20 cellular contexts compared by ENCODE assay signal in genomic region chr12:101942206-101942605, GRCh38.
DNase-seq lines count a peak whose midpoint lies in the region; ATAC-seq lines count a peak whose summit lies in the region.
"Had no signal": no experiment of that assay in that cellular context is flagged by ENCODE, and none has a peak within 500 bp of the region (broad histone marks: within the 10 kb centered on the region; RNA-seq: fewer than 3 reads in every experiment).

No MANE protein-coding gene starts in this region.

- H3F3A ChIP-seq in GM23248 (ENCODE audit: insufficient read depth), result peaks cover 34% of the 10 kb centered on the region

- no peaks in the 10 kb centered on the region for H3K27me3 Mint-ChIP-seq in stimulated activated memory B cell treated with anti-CD40 and anti-IgM and Interleukin-4, amounts not matched to agents 10 μg/mL and 1 μg/mL and 100 μg/mL, for 72 hours

- no peaks in the 10 kb centered on the region for H3K36me3 ChIP-seq in GM23248 (ENCODE audit: low read depth)
- no peaks in the 10 kb centered on the region for H3K36me3 ChIP-seq in adipocyte (ENCODE audit: control insufficient read depth, insufficient read depth, low read length, severe bottlenecking)
- H3K36me3 ChIP-seq in muscle layer of duodenum (ENCODE audit: control insufficient read depth in 1 of 2, insufficient read depth in 2 of 2, low read length in 2 of 2), result no peaks in the 10 kb centered on the region

- H3K27me3 ChIP-seq in GM23248 (replicated peaks; ENCODE audit: insufficient read depth), result no peaks in the 10 kb centered on the region
- H3K27me3 ChIP-seq in adipocyte (replicated peaks; ENCODE audit: control insufficient read depth, insufficient read depth, low read length), result no peaks in the 10 kb centered on the region
- no peaks in the 10 kb centered on the region for H3K27me3 ChIP-seq in muscle layer of duodenum (ENCODE audit: low read depth, low read length)

- peak overlapping the region; percentile 75 for H3K27ac Mint-ChIP-seq in stimulated activated memory B cell treated with anti-CD40 and anti-IgM and Interleukin-4, amounts not matched to agents 10 μg/mL and 1 μg/mL and 100 μg/mL, for 72 hours

- peak overlapping the region; percentile 72 for H2AFZ ChIP-seq in GM23248

- H3K4me1 ChIP-seq in GM23248 (ENCODE audit: insufficient read depth) (peaks cover 55% of the 10 kb centered on the region), adipocyte (ENCODE audit: control insufficient read depth, insufficient read depth, low read length) (peaks cover 66% of the 10 kb centered on the region), muscle layer of duodenum (ENCODE audit: control insufficient read depth in 1 of 2, insufficient read depth in 2 of 2, low read length in 2 of 2) (no peaks in the 10 kb centered on the region)

- peaks cover 6% of the 10 kb centered on the region for H3K36me3 Mint-ChIP-seq in stimulated activated memory B cell treated with anti-CD40 and anti-IgM and Interleukin-4, amounts not matched to agents 10 μg/mL and 1 μg/mL and 100 μg/mL, for 72 hours

- in situ Hi-C loops in GM23248 (cut with MboI), result loop anchor here (25.0 kb wide), 3 partner anchors 545 to 1620 kb away; partner anchors contain the start of gene IGF1

- no peak overlapping the region for H3K4me3 Mint-ChIP-seq in stimulated activated memory B cell treated with anti-CD40 and anti-IgM and Interleukin-4, amounts not matched to agents 10 μg/mL and 1 μg/mL and 100 μg/mL, for 72 hours

- no peaks in the 10 kb centered on the region for H3K9me3 ChIP-seq in GM23248 (ENCODE audit: low read depth)
- H3K9me3 ChIP-seq in adipocyte (ENCODE audit: control insufficient read depth, low read length), result no peaks in the 10 kb centered on the region
- no peaks in the 10 kb centered on the region for H3K9me3 ChIP-seq in muscle layer of duodenum (ENCODE audit: control insufficient read depth in 1 of 2, low read length in 2 of 2)
- H3K9me3 ChIP-seq: SK-N-SH had no signal

- H3K4me2 ChIP-seq in GM23248 (ENCODE audit: unreplicated experiment), result peak overlapping the region; percentile 34
- H3K4me2 ChIP-seq: SK-N-SH had no signal

- H4K20me1 ChIP-seq in GM23248 (ENCODE audit: insufficient read depth), result no peaks in the 10 kb centered on the region

- DNase-seq in GM23248, result peak; percentile 67
- no peak for DNase-seq in adipocyte (ENCODE audit: low read depth)
- DNase-seq in DMS 273 (lab: John Stamatoyannopoulos, UW; ENCODE audit: unreplicated experiment), result no peak
- DNase-seq in NCI-H2171 treated with DMSO at 0.1 percent for 48 hours (lab: John Stamatoyannopoulos, UW), result no peak
- DNase-seq: C1 segment of cervical spinal cord, DMS79 treated with DMSO at 0.1 percent for 48 hours, GDM1, HCEC 1CT, IMR-90, NCI-H1105 treated with DMSO at 0.1 percent for 48 hours, NCI-H187, NCI-H446 treated with DMSO at 0.1 percent for 48 hours, NCI-H748 treated with DMSO at 0.1 percent for 48 hours, SK-N-SH had no signal

- H3K4me3 ChIP-seq in GM23248 (no peak overlapping the region), adipocyte (ENCODE audit: low read length) (no peak overlapping the region), muscle layer of duodenum (ENCODE audit: low read depth in 1 of 2, low read length in 2 of 2) (no peak overlapping the region)

- peak overlapping the region; percentile 75 for H3K27ac ChIP-seq in GM23248
- H3K27ac ChIP-seq in muscle layer of duodenum (ENCODE audit: low read length), result peak overlapping the region; percentile 12

- H3K9ac ChIP-seq in GM23248 (peak overlapping the region; percentile 44), adipocyte (ENCODE audit: low read length) (peak overlapping the region; percentile 70)
- H3K9ac ChIP-seq: SK-N-SH had no signal

- H3K9me2 ChIP-seq in GM23248 (ENCODE audit: insufficient read depth), result no peaks in the 10 kb centered on the region
- H3K9me2 ChIP-seq: SK-N-SH had no signal

- no peaks in the 10 kb centered on the region for H3K9me3 Mint-ChIP-seq in stimulated activated memory B cell treated with anti-CD40 and anti-IgM and Interleukin-4, amounts not matched to agents 10 μg/mL and 1 μg/mL and 100 μg/mL, for 72 hours

- H3K79me2 ChIP-seq in GM23248 (ENCODE audit: insufficient read depth), result no peaks in the 10 kb centered on the region

- peaks cover 38% of the 10 kb centered on the region for H3K4me1 Mint-ChIP-seq in stimulated activated memory B cell treated with anti-CD40 and anti-IgM and Interleukin-4, amounts not matched to agents 10 μg/mL and 1 μg/mL and 100 μg/mL, for 72 hours

- no peak for ATAC-seq in stimulated activated memory B cell treated with anti-CD40 and anti-IgM and Interleukin-4, amounts not matched to agents 10 μg/mL and 1 μg/mL and 100 μg/mL, for 72 hours
- ATAC-seq in GM18867 (IDR thresholded peaks at IDR 0.05; ENCODE audit: unreplicated experiment) (no peak), GM21786 (IDR thresholded peaks at IDR 0.05; ENCODE audit: unreplicated experiment) (no peak)
- ATAC-seq: Panc1, Right ventricle myocardium inferior had no signal

- WGBS in GM23248 (ENCODE audit: low coverage in 1 of 2, low lambda C conversion rate in 2 of 2, missing lambda C conversion rate in 2 of 2), 2 experiments, result 35 to 49% methylated on average over 2 of the region's 2 CpGs
